In genomic region chr19:39467941-39468340, GRCh38 we compare ENCODE assay signal across 39 cellular contexts. TPM values are rescaled to one million over a fixed set of nuclear protein-coding genes. Genes with fewer than 3 reads are reported as not detected.
"Had no signal": no experiment of that assay in that cellular context is flagged by ENCODE, and none has a peak within 500 bp of the region (broad histone marks: within the 10 kb centered on the region; RNA-seq: fewer than 3 reads in every experiment).

No MANE protein-coding gene starts in this region.

- H3K27me3 Mint-ChIP-seq: naive B cell; natural killer cell treated with Interleukin-12 subunit alpha and Interleukin-12 subunit beta and Interleukin-15 and Interleukin-18, amount 100 ng/mL, for 72 hours had no signal

- H3K9me3 ChIP-seq: esophagus muscularis mucosa, heart right ventricle, left lung, mucosa of descending colon, neutrophil, prostate gland, right atrium auricular region, stomach, thyroid gland, vagina had no signal

- H3K4me2 ChIP-seq: smooth muscle cell had no signal

- H3K4me3 Mint-ChIP-seq: mesothelial cell of epicardium; naive B cell; natural killer cell treated with Interleukin-12 subunit alpha and Interleukin-12 subunit beta and Interleukin-15 and Interleukin-18, amount 100 ng/mL, for 72 hours; neural crest cell had no signal

- H2AFZ ChIP-seq: parathyroid adenoma had no signal

- DNase-seq: cortex of kidney; foreskin keratinocyte; glutamatergic neuron; heart right ventricle; hippocampal formation; left cardiac atrium; mesenchymal stem cell; mucosa of descending colon; naive B cell; stimulated activated CD4-positive, alpha-beta T cell treated with anti-CD3 and anti-CD28 coated beads, Interleukin-12 subunit alpha, Interleukin-12 subunit beta, amount 100 ng/mL, for 4 hours; stimulated activated CD4-positive, alpha-beta T cell treated with anti-CD3 and anti-CD28 coated beads, Interleukin-1b, Interleukin-23, amount 100 ng/mL, for 48 hours; stimulated activated CD4-positive, alpha-beta T cell treated with anti-CD3 and anti-CD28 coated beads, Interleukin-4, amount 100 ng/mL, for 1 hour; stimulated activated CD8-positive, alpha-beta memory T cell treated with anti-CD3 and anti-CD28 coated beads, Interleukin-4, amount 100 ng/mL, for 48 hours; stimulated activated naive CD4-positive, alpha-beta T cell treated with Interleukin-2 at 50 U/mL for 16 hours; stomach; thyroid gland; trophoblast cell had no signal

- H3K27ac Mint-ChIP-seq: mesothelial cell of epicardium; natural killer cell treated with Interleukin-12 subunit alpha and Interleukin-12 subunit beta and Interleukin-15 and Interleukin-18, amount 100 ng/mL, for 72 hours had no signal

- H3K4me1 Mint-ChIP-seq: mesothelial cell of epicardium, neural crest cell had no signal

- H3K9ac ChIP-seq: parathyroid adenoma had no signal

- H3K27me3 ChIP-seq: esophagus muscularis mucosa, foreskin keratinocyte, heart right ventricle, left lung, neutrophil, right atrium auricular region, stomach, thyroid gland, vagina had no signal

- H3K27ac ChIP-seq: esophagus muscularis mucosa, foreskin keratinocyte, heart right ventricle, left lung, neutrophil, parathyroid adenoma, prostate gland, right atrium auricular region, stomach, thyroid gland, vagina had no signal

- FAIRE-seq: endothelial cell of umbilical vein, islet of Langerhans had no signal

- ATAC-seq: foreskin keratinocyte; heart right ventricle; left cardiac atrium; left lung; mucosa of descending colon; natural killer cell treated with Interleukin-12 subunit alpha and Interleukin-12 subunit beta and Interleukin-15 and Interleukin-18, amount 100 ng/mL, for 72 hours; sciatic nerve had no signal

- H3K9me3 Mint-ChIP-seq: mesothelial cell of epicardium; naive B cell; natural killer cell treated with Interleukin-12 subunit alpha and Interleukin-12 subunit beta and Interleukin-15 and Interleukin-18, amount 100 ng/mL, for 72 hours; neural crest cell had no signal

- H3K4me1 ChIP-seq: esophagus muscularis mucosa, foreskin keratinocyte, heart right ventricle, left lung, parathyroid adenoma, right atrium auricular region, stomach, thyroid gland, vagina had no signal

RNA-seq across cellular contexts. Expression of gene DLL3, which starts 30.8 kb away (rescaled TPM):
- total RNA-seq: esophagus muscularis mucosa, heart right ventricle, left cardiac atrium, mucosa of descending colon, right atrium auricular region, sciatic nerve, stomach, subcutaneous adipose tissue, ureter, vagina had no signal
- polyA plus RNA-seq: heart right ventricle had no signal

RNA-seq across cellular contexts. Expression of gene SELENOV, which starts 47.0 kb away (rescaled TPM):
- total RNA-seq: dermis microvascular lymphatic vessel endothelial cell; endothelial cell of umbilical vein; esophagus muscularis mucosa; fibroblast of lung; foreskin keratinocyte; heart right ventricle; left cardiac atrium; left lung; lower leg skin; lung microvascular endothelial cell; mucosa of descending colon; natural killer cell treated with Interleukin-12 subunit alpha and Interleukin-12 subunit beta and Interleukin-15 and Interleukin-18, amount 100 ng/mL, for 72 hours; neural crest cell; omental fat pad; prostate gland; right atrium auricular region; sciatic nerve; smooth muscle cell; stomach; subcutaneous adipose tissue; temporal lobe; ureter; vagina had no signal
- polyA plus RNA-seq: endothelial cell of umbilical vein, fibroblast of lung, foreskin keratinocyte, heart right ventricle, smooth muscle cell, stomach had no signal
